1 cellular context compared by ENCODE assay signal in the genomic region with DNA sequence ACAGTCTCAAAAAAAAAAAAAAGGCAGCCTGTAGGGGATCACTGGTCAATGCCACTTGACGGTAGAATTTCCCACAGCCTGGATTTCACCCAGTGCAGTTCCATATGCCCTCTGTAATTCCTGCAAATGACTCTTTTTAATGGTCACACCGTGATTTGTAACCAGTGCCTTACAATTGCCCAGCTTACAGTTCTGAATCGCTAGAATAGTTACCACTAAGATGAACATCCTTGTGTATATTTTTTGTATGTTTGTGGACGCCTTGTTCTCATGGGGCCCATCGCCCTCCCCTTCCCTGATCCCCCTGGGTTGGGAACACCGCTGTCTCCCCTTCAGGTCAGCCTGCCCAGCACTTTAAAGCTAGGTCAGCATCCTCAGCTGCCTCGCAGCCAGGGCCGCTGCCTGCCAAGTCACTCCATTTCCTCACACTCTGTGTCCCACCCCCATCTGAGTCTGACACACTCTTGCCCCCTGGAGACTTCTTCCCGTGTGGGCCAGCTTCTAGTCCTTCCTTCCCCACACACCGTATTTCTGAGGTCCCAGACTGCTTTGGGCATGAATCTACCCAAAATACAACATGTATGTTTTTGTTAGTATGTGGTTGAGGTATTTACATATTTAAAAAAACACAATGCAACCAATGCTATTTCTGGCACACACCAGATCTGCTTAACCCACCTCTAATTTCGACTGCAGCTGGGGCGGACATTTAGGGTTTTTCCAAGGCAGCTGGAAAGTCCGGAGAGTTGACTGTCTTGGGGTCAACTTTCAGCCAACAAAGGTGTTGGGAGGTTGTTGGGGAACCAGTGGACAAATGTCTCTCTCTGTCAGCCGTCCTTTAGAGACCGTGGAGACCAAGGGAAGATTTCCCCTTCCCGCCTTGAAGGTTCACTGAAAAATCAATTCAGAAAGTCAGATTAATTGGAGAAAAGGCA.
TF ChIP-seq lines count a peak whose summit lies in the region.

No MANE protein-coding gene starts in this region.

TF ChIP-seq in IMR-90, 13 proteins besides CTCF, POLR2A, EP300 and RAD21 (continued from another document):
- TF ChIP-seq NFE2L2 (IDR thresholded peaks at IDR 0.05; ENCODE audit: low read depth, low read length) (no peak), MAZ (IDR thresholded peaks at IDR 0.05; ENCODE audit: borderline replicate concordance, low read depth, low read length) (no peak), FOS (IDR thresholded peaks at IDR 0.05; ENCODE audit: low read depth, low read length) (no peak)
TF ChIP-seq in IMR-90: peak in this region for 0.
